In genomic region chr19:45770192-45771101, GRCh38 we compare ENCODE assay signal across 1 cellular context.
TF ChIP-seq lines count a peak whose summit lies in the region.

No MANE protein-coding gene starts in this region.

TF ChIP-seq in HepG2, 621 proteins besides CTCF, POLR2A, EP300 and RAD21 (continued from another document and continues in another):
- TF ChIP-seq, protein P1, sequence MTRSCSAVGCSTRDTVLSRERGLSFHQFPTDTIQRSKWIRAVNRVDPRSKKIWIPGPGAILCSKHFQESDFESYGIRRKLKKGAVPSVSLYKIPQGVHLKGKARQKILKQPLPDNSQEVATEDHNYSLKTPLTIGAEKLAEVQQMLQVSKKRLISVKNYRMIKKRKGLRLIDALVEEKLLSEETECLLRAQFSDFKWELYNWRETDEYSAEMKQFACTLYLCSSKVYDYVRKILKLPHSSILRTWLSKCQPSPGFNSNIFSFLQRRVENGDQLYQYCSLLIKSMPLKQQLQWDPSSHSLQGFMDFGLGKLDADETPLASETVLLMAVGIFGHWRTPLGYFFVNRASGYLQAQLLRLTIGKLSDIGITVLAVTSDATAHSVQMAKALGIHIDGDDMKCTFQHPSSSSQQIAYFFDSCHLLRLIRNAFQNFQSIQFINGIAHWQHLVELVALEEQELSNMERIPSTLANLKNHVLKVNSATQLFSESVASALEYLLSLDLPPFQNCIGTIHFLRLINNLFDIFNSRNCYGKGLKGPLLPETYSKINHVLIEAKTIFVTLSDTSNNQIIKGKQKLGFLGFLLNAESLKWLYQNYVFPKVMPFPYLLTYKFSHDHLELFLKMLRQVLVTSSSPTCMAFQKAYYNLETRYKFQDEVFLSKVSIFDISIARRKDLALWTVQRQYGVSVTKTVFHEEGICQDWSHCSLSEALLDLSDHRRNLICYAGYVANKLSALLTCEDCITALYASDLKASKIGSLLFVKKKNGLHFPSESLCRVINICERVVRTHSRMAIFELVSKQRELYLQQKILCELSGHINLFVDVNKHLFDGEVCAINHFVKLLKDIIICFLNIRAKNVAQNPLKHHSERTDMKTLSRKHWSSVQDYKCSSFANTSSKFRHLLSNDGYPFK (CRISPR knock-in tag; IDR thresholded peaks at IDR 0.05; ENCODE audit: borderline replicate concordance), result peak; percentile 73; the same call in 1 of the 2 replicates
- TF ChIP-seq ZNF816 (CRISPR knock-in tag; IDR thresholded peaks at IDR 0.05; ENCODE audit: borderline replicate concordance) (peak; percentile 58; the same call in 1 of the 2 replicates), ZNF740 (CRISPR knock-in tag; IDR thresholded peaks at IDR 0.05) (0 out of 2 replicates have a peak, but pooled peaks have one; percentile 4), IKZF4 (CRISPR knock-in tag; IDR thresholded peaks at IDR 0.05; ENCODE audit: borderline replicate concordance, low read depth, not compliant biosample characterization) (peak; percentile 14), NFKB2 (CRISPR knock-in tag; IDR thresholded peaks at IDR 0.05; ENCODE audit: borderline replicate concordance) (peak; percentile 85; the same call in 1 of the 2 replicates), MED8 (CRISPR knock-in tag; IDR thresholded peaks at IDR 0.05; ENCODE audit: insufficient replicate concordance) (peak; percentile 13), NCOR1 (IDR thresholded peaks at IDR 0.05; ENCODE audit: borderline replicate concordance, low read length) (no peak), IRF9 (CRISPR knock-in tag; IDR thresholded peaks at IDR 0.05; ENCODE audit: borderline replicate concordance) (0 out of 2 replicates have a peak, but pooled peaks have one; percentile 4), MEF2D (CRISPR knock-in tag; IDR thresholded peaks at IDR 0.05) (peak; percentile 80), ZNF234 (CRISPR knock-in tag; conservative IDR thresholded peaks at IDR 0.05) (no peak), WIZ (CRISPR knock-in tag; IDR thresholded peaks at IDR 0.05) (0 out of 2 replicates have a peak, but pooled peaks have one; percentile 40), ZNF850 (CRISPR knock-in tag; conservative IDR thresholded peaks at IDR 0.05) (no peak; the same call in 1 of the 2 replicates), TRIM22 (IDR thresholded peaks at IDR 0.05) (no peak), KMT2B (CRISPR knock-in tag; IDR thresholded peaks at IDR 0.05) (peak; percentile 66), CBX1 (IDR thresholded peaks at IDR 0.05; ENCODE audit: low read depth) (no peak), ISL2 (CRISPR knock-in tag; IDR thresholded peaks at IDR 0.05) (peak; percentile 58; the same call in 1 of the 2 replicates), NFATC3 (CRISPR knock-in tag; IDR thresholded peaks at IDR 0.05) (peak; percentile 87; the same call in 1 of the 2 replicates), SIN3A (IDR thresholded peaks at IDR 0.05; ENCODE audit: borderline replicate concordance, low read depth, low read length) (peak; percentile 68; the same call in 1 of the 2 replicates), ZNF737 (CRISPR knock-in tag; IDR thresholded peaks at IDR 0.05; ENCODE audit: borderline replicate concordance) (no peak), ZNF512B (CRISPR knock-in tag; IDR thresholded peaks at IDR 0.05; ENCODE audit: borderline replicate concordance) (no peak), ZFP91 (CRISPR knock-in tag; IDR thresholded peaks at IDR 0.05; ENCODE audit: borderline replicate concordance) (peak; percentile 84; the same call in 1 of the 2 replicates), DRAP1 (CRISPR knock-in tag; IDR thresholded peaks at IDR 0.05) (peak; percentile 74), ZNF253 (CRISPR knock-in tag; IDR thresholded peaks at IDR 0.05; ENCODE audit: borderline replicate concordance) (0 out of 2 replicates have a peak, but pooled peaks have one; percentile 19), ZNF333 (CRISPR knock-in tag; IDR thresholded peaks at IDR 0.05; ENCODE audit: borderline replicate concordance) (no peak), HMGA1 (CRISPR knock-in tag; conservative IDR thresholded peaks at IDR 0.05) (no peak), CERS6 (CRISPR knock-in tag; IDR thresholded peaks at IDR 0.05) (peak; percentile 82; the same call in 1 of the 2 replicates), ZNF547 (CRISPR knock-in tag; IDR thresholded peaks at IDR 0.05) (peak; percentile 93), TMF1 (CRISPR knock-in tag; IDR thresholded peaks at IDR 0.05; ENCODE audit: low read depth) (peak; percentile 75; the same call in 1 of the 2 replicates), POLR2G (IDR thresholded peaks at IDR 0.05; ENCODE audit: low read depth, low read length) (peak; percentile 91), RCOR2 (CRISPR knock-in tag; IDR thresholded peaks at IDR 0.05) (0 out of 2 replicates have a peak, but pooled peaks have one; percentile 40), ZNF724P (CRISPR knock-in tag; IDR thresholded peaks at IDR 0.05; ENCODE audit: borderline replicate concordance) (no peak), CHD4 (IDR thresholded peaks at IDR 0.05; ENCODE audit: borderline replicate concordance, low read length) (0 out of 2 replicates have a peak, but pooled peaks have one; percentile 40)
- TF ChIP-seq, protein P2, sequence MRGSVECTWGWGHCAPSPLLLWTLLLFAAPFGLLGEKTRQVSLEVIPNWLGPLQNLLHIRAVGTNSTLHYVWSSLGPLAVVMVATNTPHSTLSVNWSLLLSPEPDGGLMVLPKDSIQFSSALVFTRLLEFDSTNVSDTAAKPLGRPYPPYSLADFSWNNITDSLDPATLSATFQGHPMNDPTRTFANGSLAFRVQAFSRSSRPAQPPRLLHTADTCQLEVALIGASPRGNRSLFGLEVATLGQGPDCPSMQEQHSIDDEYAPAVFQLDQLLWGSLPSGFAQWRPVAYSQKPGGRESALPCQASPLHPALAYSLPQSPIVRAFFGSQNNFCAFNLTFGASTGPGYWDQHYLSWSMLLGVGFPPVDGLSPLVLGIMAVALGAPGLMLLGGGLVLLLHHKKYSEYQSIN (CRISPR knock-in tag; IDR thresholded peaks at IDR 0.05; ENCODE audit: borderline replicate concordance), result no peak
- TF ChIP-seq, protein P3, sequence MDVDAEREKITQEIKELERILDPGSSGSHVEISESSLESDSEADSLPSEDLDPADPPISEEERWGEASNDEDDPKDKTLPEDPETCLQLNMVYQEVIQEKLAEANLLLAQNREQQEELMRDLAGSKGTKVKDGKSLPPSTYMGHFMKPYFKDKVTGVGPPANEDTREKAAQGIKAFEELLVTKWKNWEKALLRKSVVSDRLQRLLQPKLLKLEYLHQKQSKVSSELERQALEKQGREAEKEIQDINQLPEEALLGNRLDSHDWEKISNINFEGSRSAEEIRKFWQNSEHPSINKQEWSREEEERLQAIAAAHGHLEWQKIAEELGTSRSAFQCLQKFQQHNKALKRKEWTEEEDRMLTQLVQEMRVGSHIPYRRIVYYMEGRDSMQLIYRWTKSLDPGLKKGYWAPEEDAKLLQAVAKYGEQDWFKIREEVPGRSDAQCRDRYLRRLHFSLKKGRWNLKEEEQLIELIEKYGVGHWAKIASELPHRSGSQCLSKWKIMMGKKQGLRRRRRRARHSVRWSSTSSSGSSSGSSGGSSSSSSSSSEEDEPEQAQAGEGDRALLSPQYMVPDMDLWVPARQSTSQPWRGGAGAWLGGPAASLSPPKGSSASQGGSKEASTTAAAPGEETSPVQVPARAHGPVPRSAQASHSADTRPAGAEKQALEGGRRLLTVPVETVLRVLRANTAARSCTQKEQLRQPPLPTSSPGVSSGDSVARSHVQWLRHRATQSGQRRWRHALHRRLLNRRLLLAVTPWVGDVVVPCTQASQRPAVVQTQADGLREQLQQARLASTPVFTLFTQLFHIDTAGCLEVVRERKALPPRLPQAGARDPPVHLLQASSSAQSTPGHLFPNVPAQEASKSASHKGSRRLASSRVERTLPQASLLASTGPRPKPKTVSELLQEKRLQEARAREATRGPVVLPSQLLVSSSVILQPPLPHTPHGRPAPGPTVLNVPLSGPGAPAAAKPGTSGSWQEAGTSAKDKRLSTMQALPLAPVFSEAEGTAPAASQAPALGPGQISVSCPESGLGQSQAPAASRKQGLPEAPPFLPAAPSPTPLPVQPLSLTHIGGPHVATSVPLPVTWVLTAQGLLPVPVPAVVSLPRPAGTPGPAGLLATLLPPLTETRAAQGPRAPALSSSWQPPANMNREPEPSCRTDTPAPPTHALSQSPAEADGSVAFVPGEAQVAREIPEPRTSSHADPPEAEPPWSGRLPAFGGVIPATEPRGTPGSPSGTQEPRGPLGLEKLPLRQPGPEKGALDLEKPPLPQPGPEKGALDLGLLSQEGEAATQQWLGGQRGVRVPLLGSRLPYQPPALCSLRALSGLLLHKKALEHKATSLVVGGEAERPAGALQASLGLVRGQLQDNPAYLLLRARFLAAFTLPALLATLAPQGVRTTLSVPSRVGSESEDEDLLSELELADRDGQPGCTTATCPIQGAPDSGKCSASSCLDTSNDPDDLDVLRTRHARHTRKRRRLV (CRISPR knock-in tag; IDR thresholded peaks at IDR 0.05), result peak; percentile 71; the same call in 1 of the 2 replicates
- TF ChIP-seq, protein P4, sequence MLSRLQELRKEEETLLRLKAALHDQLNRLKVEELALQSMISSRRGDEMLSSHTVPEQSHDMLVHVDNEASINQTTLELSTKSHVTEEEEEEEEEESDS (CRISPR knock-in tag; IDR thresholded peaks at IDR 0.05; ENCODE audit: borderline replicate concordance), result no peak
- TF ChIP-seq, protein P5, sequence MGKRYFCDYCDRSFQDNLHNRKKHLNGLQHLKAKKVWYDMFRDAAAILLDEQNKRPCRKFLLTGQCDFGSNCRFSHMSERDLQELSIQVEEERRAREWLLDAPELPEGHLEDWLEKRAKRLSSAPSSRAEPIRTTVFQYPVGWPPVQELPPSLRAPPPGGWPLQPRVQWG (CRISPR knock-in tag; IDR thresholded peaks at IDR 0.05; ENCODE audit: borderline replicate concordance, low read depth), result no peak
